8 cellular contexts compared by ENCODE assay signal in genomic region chr15:51093865-51094605, GRCh38. TPM values are rescaled to one million over a fixed set of nuclear protein-coding genes. Genes with fewer than 3 reads are reported as not detected.
DNase-seq lines count a peak whose midpoint lies in the region; ATAC-seq and FAIRE-seq lines count a peak whose summit lies in the region.

No MANE protein-coding gene starts in this region.

- ATAC-seq in activated CD8-positive, alpha-beta memory T cell treated with anti-CD3 and anti-CD28 coated beads, Interleukin-2, amount 10 ng/mL, durations not matched to agents 7 days and 5 days = peak; percentile 32

- no peaks in the 10 kb centered on the region for H3K9me3 ChIP-seq in iPS-18c (ENCODE audit: control insufficient read depth, insufficient read depth, low read length)
- H3K9me3 ChIP-seq in small intestine (ENCODE audit: control insufficient read depth, low read depth) = no peaks in the 10 kb centered on the region

- peaks cover 0 to 4% of the 10 kb centered on the region in 2 donors for H3K27me3 ChIP-seq in small intestine (ENCODE audit: control insufficient read depth in 2 of 2, insufficient read depth in 2 of 2, low read length in 2 of 2)

- no peaks in the 10 kb centered on the region for H3K4me1 ChIP-seq in small intestine (ENCODE audit: control insufficient read depth in 2 of 2, insufficient read depth in 1 of 2, low read depth in 1 of 2, low read length in 1 of 2)

- peaks cover 9% of the 10 kb centered on the region for H3K4me1 Mint-ChIP-seq in activated CD8-positive, alpha-beta memory T cell treated with anti-CD3 and anti-CD28 coated beads, Interleukin-2, amount 10 ng/mL, durations not matched to agents 7 days and 5 days

- WGBS in small intestine, 3 donors = 1 to 2% (median 1%) methylated on average over 62 to 65 of the region's 65 CpGs

- peaks cover 91% of the 10 kb centered on the region for H3K27me3 Mint-ChIP-seq in activated CD8-positive, alpha-beta memory T cell treated with anti-CD3 and anti-CD28 coated beads, Interleukin-2, amount 10 ng/mL, durations not matched to agents 7 days and 5 days

- H3K4me3 Mint-ChIP-seq in activated CD8-positive, alpha-beta memory T cell treated with anti-CD3 and anti-CD28 coated beads, Interleukin-2, amount 10 ng/mL, durations not matched to agents 7 days and 5 days = peak overlapping the region; percentile 16

- no peak overlapping the region for H3K27ac Mint-ChIP-seq in activated CD8-positive, alpha-beta memory T cell treated with anti-CD3 and anti-CD28 coated beads, Interleukin-2, amount 10 ng/mL, durations not matched to agents 7 days and 5 days

- DNase-seq in activated CD8-positive, alpha-beta memory T cell treated with anti-CD3 and anti-CD28 coated beads, Interleukin-2, amount 10 ng/mL, durations not matched to agents 7 days and 5 days = no peak
- DNase-seq in activated CD8-positive, alpha-beta memory T cell treated with anti-CD3 and anti-CD28 coated beads, Interleukin-2, amount 50 U/mL, for 4 hours = no peak
- DNase-seq in amniotic epithelial cell (ENCODE audit: low read depth) (peak; percentile 46), small intestine (no peak), dedifferentiated amniotic fluid mesenchymal stem cell (ENCODE audit: extremely low spot score) (no peak), NCI-H1092 treated with DMSO at 0.1 percent for 48 hours (lab: John Stamatoyannopoulos, UW) (no peak), RCC 7860 (ENCODE audit: low spot score) (no peak)

- CTCF ChIA-PET in activated CD8-positive, alpha-beta memory T cell treated with anti-CD3 and anti-CD28 coated beads, Interleukin-2, amount 10 ng/mL, durations not matched to agents 7 days and 5 days (lab: Charles Lee) = no interaction called here

- H3K36me3 ChIP-seq in small intestine (ENCODE audit: control insufficient read depth in 2 of 2, insufficient read depth in 2 of 2, low read length in 2 of 2) = no peaks in the 10 kb centered on the region

- no peaks in the 10 kb centered on the region for H3K36me3 Mint-ChIP-seq in activated CD8-positive, alpha-beta memory T cell treated with anti-CD3 and anti-CD28 coated beads, Interleukin-2, amount 10 ng/mL, durations not matched to agents 7 days and 5 days

- FAIRE-seq in small intestine (lab: Jason Lieb, UNC) (no peak), RCC 7860 (lab: Jason Lieb, UNC) (no peak)

- peak overlapping the region; percentile 67 for H3K4me3 ChIP-seq in iPS-18c (ENCODE audit: insufficient read depth, low read depth, low read length)
- H3K4me3 ChIP-seq in small intestine (ENCODE audit: low read depth in 1 of 2, low read length in 2 of 2) = peak overlapping the region; percentile 32 to 51

- H3K9me3 Mint-ChIP-seq in activated CD8-positive, alpha-beta memory T cell treated with anti-CD3 and anti-CD28 coated beads, Interleukin-2, amount 10 ng/mL, durations not matched to agents 7 days and 5 days (ENCODE audit: low read depth) = no peaks in the 10 kb centered on the region

- peak overlapping the region in 1 of 2 donors; percentile 53 for H3K27ac ChIP-seq in small intestine (ENCODE audit: low read depth in 1 of 2, low read length in 1 of 2)

RNA-seq across cellular contexts. Expression of gene TNFAIP8L3, which starts 0.7 kb away (rescaled TPM):
- 1 to 10 TPM in 1 of 2 experiments, not detected in 1; 4.1 TPM for total RNA-seq in activated CD8-positive, alpha-beta memory T cell treated with anti-CD3 and anti-CD28 coated beads, Interleukin-2, amount 10 ng/mL, durations not matched to agents 7 days and 5 days
- 1 to 10 TPM in 2 of 3 donors, not detected in 1; 3.5 to 8.4 TPM for polyA plus RNA-seq in small intestine
